8 cellular contexts compared by ENCODE assay signal in genomic region chr19:3142292-3142670, GRCh38. TPM values are rescaled to one million over a fixed set of nuclear protein-coding genes. Genes with fewer than 3 reads are reported as not detected.
A peak's percentile ranks its signal among the peaks of the same experiment; 100 is the strongest.
DNase-seq lines count a peak whose midpoint lies in the region; ATAC-seq and TF ChIP-seq lines count a peak whose summit lies in the region.

No MANE protein-coding gene starts in this region.

- H3K27ac ChIP-seq in gastrocnemius medialis (peak overlapping the region in 3 of 4 donors; percentile 46 to 60 (median 54)), coronary artery (peak overlapping the region in 1 of 2 donors; percentile 66)

- no peak for TF ChIP-seq CTCF in gastrocnemius medialis (IDR thresholded peaks at IDR 0.05 in 4 of 5, conservative IDR thresholded peaks at IDR 0.05 in 1 of 5)
- TF ChIP-seq CTCF in coronary artery (IDR thresholded peaks at IDR 0.05), result no peak

- no peak overlapping the region for H3K4me3 ChIP-seq in gastrocnemius medialis
- no peak overlapping the region for H3K4me3 ChIP-seq in coronary artery

- ATAC-seq in gastrocnemius medialis (peak in 1 of 2 donors; percentile 33), GM19035 (IDR thresholded peaks at IDR 0.05; ENCODE audit: unreplicated experiment) (no peak)

- TF ChIP-seq POLR2A in gastrocnemius medialis (IDR thresholded peaks at IDR 0.05), result no peak

- peaks cover 0 to 6% (median 0%) of the 10 kb centered on the region in 3 donors for H3K27me3 ChIP-seq in gastrocnemius medialis

- H3K36me3 ChIP-seq in gastrocnemius medialis, result no peaks in the 10 kb centered on the region

- intact Hi-C loops in gastrocnemius medialis (cut with DNase I; ENCODE audit: low total_unique reads), result no loop called here

- no peaks in the 10 kb centered on the region for H3K9me3 ChIP-seq in gastrocnemius medialis

- in situ Hi-C loops in gastrocnemius medialis (cut with MboI; ENCODE audit: low sequenced_read_pairs in 4 of 4), result no loop called here

- DNase-seq in EH (ENCODE audit: low read depth), result peak; percentile 89
- peak; percentile 97 for DNase-seq in RPMI7951 (ENCODE audit: low read depth)
- peak; percentile 90 for DNase-seq in dermis microvascular lymphatic vessel endothelial cell (ENCODE audit: low read depth in 2 of 2)
- DNase-seq in gastrocnemius medialis, result no peak
- DNase-seq in NCI-H2107 treated with DMSO at 0.1 percent for 48 hours (lab: John Stamatoyannopoulos, UW; ENCODE audit: unreplicated experiment), result no peak
- DNase-seq in UCSD-AML1 (lab: John Stamatoyannopoulos, UW; ENCODE audit: unreplicated experiment), result no peak
- no peak for DNase-seq in coronary artery (ENCODE audit: low spot score)

- H3K4me1 ChIP-seq in gastrocnemius medialis, result no peaks in the 10 kb centered on the region

RNA-seq across cellular contexts. Expression of gene GNA15, which starts 6.4 kb away (rescaled TPM):
- total RNA-seq in RPMI7951 (2014; rRNA removed; shearing (Covaris generic)), result 36.5 and 42.2 TPM in 2 replicates
- total RNA-seq in dermis microvascular lymphatic vessel endothelial cell (0.13 and 0.63 TPM in 2 replicates), gastrocnemius medialis (1 to 10 TPM in 1 of 4 donors, under 1 TPM in 3; 0.51 to 1.2 (median 0.81) TPM)

RNA-seq across cellular contexts. Expression of gene S1PR4, which starts 36.3 kb away (rescaled TPM):
- not detected in 2 replicates for total RNA-seq in RPMI7951 (2014; rRNA removed; shearing (Covaris generic))
- total RNA-seq in dermis microvascular lymphatic vessel endothelial cell (0.51 and 0.63 TPM in 2 replicates), gastrocnemius medialis (1 to 10 TPM in 2 of 4 donors, under 1 TPM in 2; 0.87 to 3.4 (median 0.97) TPM)

RNA-seq across cellular contexts. Expression of gene NCLN, which starts 43.4 kb away (rescaled TPM):
- 29.2 and 39.5 TPM in 2 replicates for total RNA-seq in RPMI7951 (2014; rRNA removed; shearing (Covaris generic))
- total RNA-seq in dermis microvascular lymphatic vessel endothelial cell, result 33.2 and 45.0 TPM in 2 replicates
- 10 to 100 TPM; 18.2 to 54.4 (median 43.1) TPM for total RNA-seq in gastrocnemius medialis

RNA-seq across cellular contexts. Expression of gene GNA11, which starts 48.1 kb away (rescaled TPM):
- 35.9 and 56.3 TPM in 2 replicates for total RNA-seq in RPMI7951 (2014; rRNA removed; shearing (Covaris generic))
- 50.3 and 71.7 TPM in 2 replicates for total RNA-seq in dermis microvascular lymphatic vessel endothelial cell
- 10 to 100 TPM; 38.3 to 72.5 (median 68.5) TPM for total RNA-seq in gastrocnemius medialis

Comparison
In these comparisons a context has a peak if more than half of its experiments do, and no peak if none do; other contexts are left out.
1. DNase-seq: peak in EH (single experiment), RPMI7951 (single experiment) and dermis microvascular lymphatic vessel endothelial cell (2 of 2); none in gastrocnemius medialis (0 of 2), NCI-H2107 treated with DMSO at 0.1 percent for 48 hours (single experiment), UCSD-AML1 (single experiment) and coronary artery (single experiment).
2. RNA of gene GNA15, which starts 6.4 kb away (total RNA-seq): 36.5 to 42.2 TPM in RPMI7951; 0.51 to 1.2 TPM in gastrocnemius medialis and 0.13 to 0.63 TPM in dermis microvascular lymphatic vessel endothelial cell; every median in the first group is over 10 times any median in the second.